Comparison of ENCODE assay signal across 8 cellular contexts in the genomic region with DNA sequence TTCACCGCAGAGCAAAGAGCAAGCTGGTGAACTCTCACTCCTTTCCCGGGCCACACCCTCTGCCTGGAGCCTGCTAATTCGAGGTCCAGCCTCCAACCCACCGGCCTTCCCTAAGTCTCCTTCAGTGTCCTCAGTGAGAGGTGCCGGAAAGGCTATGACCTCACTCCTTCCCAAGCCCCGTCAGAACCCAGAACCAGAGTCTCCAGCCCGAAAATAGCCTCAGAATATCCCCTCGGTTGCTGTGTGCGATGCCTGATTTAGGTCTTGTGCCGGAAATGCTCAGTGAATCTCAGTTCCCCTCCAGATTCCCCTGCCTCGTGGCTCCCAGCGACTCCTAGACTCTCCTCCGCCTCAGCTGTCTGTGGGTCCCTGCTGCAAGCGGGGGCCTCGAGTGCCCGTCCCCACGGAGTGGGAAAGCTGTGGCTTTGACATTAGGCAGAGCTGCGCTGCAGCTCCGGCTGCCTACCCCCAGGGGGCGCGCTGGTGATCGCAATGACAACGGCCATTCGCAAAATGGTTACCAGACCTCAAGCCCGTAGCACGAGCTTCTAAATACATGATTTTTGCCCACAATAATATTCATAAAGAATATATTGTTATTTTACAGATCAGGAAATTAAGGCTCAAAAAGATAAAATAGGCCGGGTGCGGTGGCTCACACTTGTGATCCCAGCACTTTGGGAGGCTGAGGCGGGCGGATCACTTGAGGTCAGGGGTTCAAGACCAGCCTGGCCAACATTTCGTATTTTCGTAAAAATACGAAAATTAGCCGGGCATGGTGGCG. TPM values are rescaled to one million over a fixed set of nuclear protein-coding genes. Genes with fewer than 3 reads are reported as not detected.
A peak's percentile ranks its signal among the peaks of the same experiment; 100 is the strongest.
DNase-seq lines count a peak whose midpoint lies in the region; ATAC-seq and TF ChIP-seq lines count a peak whose summit lies in the region.

No MANE protein-coding gene starts in this region.

- no peak overlapping the region for H3K9ac ChIP-seq in liver (ENCODE audit: low read depth in 1 of 2, low read length in 2 of 2)

- no peaks in the 10 kb centered on the region for H3K9me3 Mint-ChIP-seq in dendritic cell treated with granulocyte-macrophage colony-stimulating factor and Interleukin-4, amounts not matched to agents 40 ng/mL and 50 ng/mL, for 4 days

- H3K4me3 ChIP-seq in liver (ENCODE audit: low read depth in 1 of 3, low read length in 3 of 3), result no peak overlapping the region

- no peaks in the 10 kb centered on the region for H3K36me3 ChIP-seq in liver (ENCODE audit: control insufficient read depth in 4 of 4, insufficient read depth in 3 of 4, low read depth in 1 of 4, low read length in 3 of 4)

- ATAC-seq in GM19467 (IDR thresholded peaks at IDR 0.05; ENCODE audit: unreplicated experiment), result no peak

- 20% methylated on average over 35 of the region's 35 CpGs for WGBS in liver

- peaks cover 32% of the 10 kb centered on the region for H3K27me3 Mint-ChIP-seq in dendritic cell treated with granulocyte-macrophage colony-stimulating factor and Interleukin-4, amounts not matched to agents 40 ng/mL and 50 ng/mL, for 4 days

- H3K27me3 ChIP-seq in liver (ENCODE audit: control insufficient read depth in 4 of 4, insufficient read depth in 4 of 4, low read length in 3 of 4), result no peaks in the 10 kb centered on the region

- peak; percentile 66 to 76 for TF ChIP-seq RAD21 in liver (IDR thresholded peaks at IDR 0.05)

- no peaks in the 10 kb centered on the region for H3K36me3 Mint-ChIP-seq in dendritic cell treated with granulocyte-macrophage colony-stimulating factor and Interleukin-4, amounts not matched to agents 40 ng/mL and 50 ng/mL, for 4 days (ENCODE audit: low read depth)

- peak overlapping the region; percentile 58 for H3K27ac Mint-ChIP-seq in dendritic cell treated with granulocyte-macrophage colony-stimulating factor and Interleukin-4, amounts not matched to agents 40 ng/mL and 50 ng/mL, for 4 days

- peak; percentile 89 for TF ChIP-seq CTCF in liver (IDR thresholded peaks at IDR 0.05; ENCODE audit: low read depth, low read length, missing input control)

- intact Hi-C loops in dendritic cell treated with granulocyte-macrophage colony-stimulating factor and Interleukin-4, amounts not matched to agents 40 ng/mL and 50 ng/mL, for 4 days (cut with micrococcal nuclease), result loop anchor here (2.0 kb wide), 1 partner anchor 20 kb away; no protein-coding TSS in a partner anchor

- H3K4me1 ChIP-seq in liver (ENCODE audit: control insufficient read depth in 4 of 4, insufficient read depth in 4 of 4, low read length in 3 of 4), result peaks cover 0 to 6% (median 4%) of the 10 kb centered on the region in 4 donors

- H3K9me3 ChIP-seq in liver (ENCODE audit: control insufficient read depth in 4 of 4, low read length in 3 of 4), result no peaks in the 10 kb centered on the region

- H3K4me1 Mint-ChIP-seq in dendritic cell treated with granulocyte-macrophage colony-stimulating factor and Interleukin-4, amounts not matched to agents 40 ng/mL and 50 ng/mL, for 4 days (ENCODE audit: low read depth), result peaks cover 17% of the 10 kb centered on the region

- DNase-seq in DMS153 treated with DMSO at 0.1 percent for 48 hours (lab: John Stamatoyannopoulos, UW; ENCODE audit: unreplicated experiment) (peak; percentile 4), DMS153 (lab: John Stamatoyannopoulos, UW) (no peak), NCI-H146 treated with DMSO at 0.1 percent for 48 hours (lab: John Stamatoyannopoulos, UW; ENCODE audit: unreplicated experiment) (peak; percentile 16)
- DNase-seq in activated CD4-positive, alpha-beta T cell treated with anti-CD3 and anti-CD28 coated beads, Interleukin-2, amount 50 U/mL, for 1 hour, result peak; percentile 75
- peak; percentile 77 for DNase-seq in stimulated activated CD4-positive, alpha-beta T cell treated with anti-CD3 and anti-CD28 coated beads, Interleukin-4, amount 100 ng/mL, for 24 hours

- H3K27ac ChIP-seq in liver (ENCODE audit: low read depth in 1 of 2, low read length in 2 of 2), result no peak overlapping the region

- H3K4me3 Mint-ChIP-seq in dendritic cell treated with granulocyte-macrophage colony-stimulating factor and Interleukin-4, amounts not matched to agents 40 ng/mL and 50 ng/mL, for 4 days, result peak overlapping the region; percentile 58

TF ChIP-seq in liver, 16 proteins besides CTCF, POLR2A, EP300 and RAD21:
- no peak for TF ChIP-seq NR2F2 (IDR thresholded peaks at IDR 0.05)
- peak in 1 of 2 donors; percentile 9 for TF ChIP-seq HNF4A (conservative IDR thresholded peaks at IDR 0.05)
- TF ChIP-seq GABPA (IDR thresholded peaks at IDR 0.05 in 1 of 2, conservative IDR thresholded peaks at IDR 0.05 in 1 of 2), result no peak
- no peak for TF ChIP-seq HNF4G (IDR thresholded peaks at IDR 0.05)
- TF ChIP-seq, protein P1, sequence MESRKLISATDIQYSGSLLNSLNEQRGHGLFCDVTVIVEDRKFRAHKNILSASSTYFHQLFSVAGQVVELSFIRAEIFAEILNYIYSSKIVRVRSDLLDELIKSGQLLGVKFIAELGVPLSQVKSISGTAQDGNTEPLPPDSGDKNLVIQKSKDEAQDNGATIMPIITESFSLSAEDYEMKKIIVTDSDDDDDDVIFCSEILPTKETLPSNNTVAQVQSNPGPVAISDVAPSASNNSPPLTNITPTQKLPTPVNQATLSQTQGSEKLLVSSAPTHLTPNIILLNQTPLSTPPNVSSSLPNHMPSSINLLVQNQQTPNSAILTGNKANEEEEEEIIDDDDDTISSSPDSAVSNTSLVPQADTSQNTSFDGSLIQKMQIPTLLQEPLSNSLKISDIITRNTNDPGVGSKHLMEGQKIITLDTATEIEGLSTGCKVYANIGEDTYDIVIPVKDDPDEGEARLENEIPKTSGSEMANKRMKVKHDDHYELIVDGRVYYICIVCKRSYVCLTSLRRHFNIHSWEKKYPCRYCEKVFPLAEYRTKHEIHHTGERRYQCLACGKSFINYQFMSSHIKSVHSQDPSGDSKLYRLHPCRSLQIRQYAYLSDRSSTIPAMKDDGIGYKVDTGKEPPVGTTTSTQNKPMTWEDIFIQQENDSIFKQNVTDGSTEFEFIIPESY (IDR thresholded peaks at IDR 0.05), result no peak
- TF ChIP-seq, protein P2, sequence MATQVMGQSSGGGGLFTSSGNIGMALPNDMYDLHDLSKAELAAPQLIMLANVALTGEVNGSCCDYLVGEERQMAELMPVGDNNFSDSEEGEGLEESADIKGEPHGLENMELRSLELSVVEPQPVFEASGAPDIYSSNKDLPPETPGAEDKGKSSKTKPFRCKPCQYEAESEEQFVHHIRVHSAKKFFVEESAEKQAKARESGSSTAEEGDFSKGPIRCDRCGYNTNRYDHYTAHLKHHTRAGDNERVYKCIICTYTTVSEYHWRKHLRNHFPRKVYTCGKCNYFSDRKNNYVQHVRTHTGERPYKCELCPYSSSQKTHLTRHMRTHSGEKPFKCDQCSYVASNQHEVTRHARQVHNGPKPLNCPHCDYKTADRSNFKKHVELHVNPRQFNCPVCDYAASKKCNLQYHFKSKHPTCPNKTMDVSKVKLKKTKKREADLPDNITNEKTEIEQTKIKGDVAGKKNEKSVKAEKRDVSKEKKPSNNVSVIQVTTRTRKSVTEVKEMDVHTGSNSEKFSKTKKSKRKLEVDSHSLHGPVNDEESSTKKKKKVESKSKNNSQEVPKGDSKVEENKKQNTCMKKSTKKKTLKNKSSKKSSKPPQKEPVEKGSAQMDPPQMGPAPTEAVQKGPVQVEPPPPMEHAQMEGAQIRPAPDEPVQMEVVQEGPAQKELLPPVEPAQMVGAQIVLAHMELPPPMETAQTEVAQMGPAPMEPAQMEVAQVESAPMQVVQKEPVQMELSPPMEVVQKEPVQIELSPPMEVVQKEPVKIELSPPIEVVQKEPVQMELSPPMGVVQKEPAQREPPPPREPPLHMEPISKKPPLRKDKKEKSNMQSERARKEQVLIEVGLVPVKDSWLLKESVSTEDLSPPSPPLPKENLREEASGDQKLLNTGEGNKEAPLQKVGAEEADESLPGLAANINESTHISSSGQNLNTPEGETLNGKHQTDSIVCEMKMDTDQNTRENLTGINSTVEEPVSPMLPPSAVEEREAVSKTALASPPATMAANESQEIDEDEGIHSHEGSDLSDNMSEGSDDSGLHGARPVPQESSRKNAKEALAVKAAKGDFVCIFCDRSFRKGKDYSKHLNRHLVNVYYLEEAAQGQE (IDR thresholded peaks at IDR 0.05), result no peak
- TF ChIP-seq, protein P3, sequence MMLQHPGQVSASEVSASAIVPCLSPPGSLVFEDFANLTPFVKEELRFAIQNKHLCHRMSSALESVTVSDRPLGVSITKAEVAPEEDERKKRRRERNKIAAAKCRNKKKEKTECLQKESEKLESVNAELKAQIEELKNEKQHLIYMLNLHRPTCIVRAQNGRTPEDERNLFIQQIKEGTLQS (IDR thresholded peaks at IDR 0.05), result no peak
- TF ChIP-seq EGR1 (IDR thresholded peaks at IDR 0.05; ENCODE audit: low read depth in 2 of 2), result no peak
- TF ChIP-seq YY1 (IDR thresholded peaks at IDR 0.05), result peak; percentile 79
- peak in 1 of 2 donors; percentile 31 for TF ChIP-seq RXRA (IDR thresholded peaks at IDR 0.05)
- no peak for TF ChIP-seq FOXA1 (IDR thresholded peaks at IDR 0.05)
- TF ChIP-seq, protein P4, sequence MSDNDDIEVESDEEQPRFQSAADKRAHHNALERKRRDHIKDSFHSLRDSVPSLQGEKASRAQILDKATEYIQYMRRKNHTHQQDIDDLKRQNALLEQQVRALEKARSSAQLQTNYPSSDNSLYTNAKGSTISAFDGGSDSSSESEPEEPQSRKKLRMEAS (IDR thresholded peaks at IDR 0.05), result no peak

RNA-seq across cellular contexts. Expression of a gene that starts 4.2 kb away (rescaled TPM):
- not detected for total RNA-seq in liver
- not detected for polyA plus RNA-seq in liver

RNA-seq across cellular contexts. Expression of a gene that starts 46.6 kb away (rescaled TPM):
- under 1 TPM; 0.17 to 0.28 TPM for total RNA-seq in liver
- polyA plus RNA-seq in liver, result under 1 TPM; 0.43 to 0.84 TPM
